Comparison of ENCODE assay signal across 9 cellular contexts in the genomic region with DNA sequence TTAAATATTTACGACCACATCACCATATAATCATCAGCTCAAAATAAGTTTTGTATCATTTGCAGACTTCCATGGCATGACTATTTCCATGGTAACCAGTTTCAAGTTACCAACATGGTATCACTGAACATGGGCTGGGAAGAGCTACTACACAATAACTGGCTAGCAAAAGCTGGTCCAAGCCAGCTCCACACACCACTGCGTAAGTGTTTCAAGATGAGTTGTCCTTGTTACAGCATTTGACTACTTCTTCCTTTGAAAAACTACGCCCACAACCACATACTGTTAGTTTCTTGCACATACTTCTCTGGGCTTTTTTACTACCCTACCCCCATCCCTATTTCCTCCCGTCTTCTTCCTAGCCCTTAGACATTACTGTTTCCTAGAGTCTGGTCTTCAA. TPM values are rescaled to one million over a fixed set of nuclear protein-coding genes. Genes with fewer than 3 reads are reported as not detected.
DNase-seq lines count a peak whose midpoint lies in the region; ATAC-seq and TF ChIP-seq lines count a peak whose summit lies in the region.
"Had no signal": no experiment of that assay in that cellular context is flagged by ENCODE, and none has a peak within 500 bp of the region (broad histone marks: within the 10 kb centered on the region; RNA-seq: fewer than 3 reads in every experiment).

No MANE protein-coding gene starts in this region.

- H3K4me1 Mint-ChIP-seq in activated naive CD8-positive, alpha-beta T cell (ENCODE audit: low read depth), result peaks cover 72% of the 10 kb centered on the region

- peaks cover 35% of the 10 kb centered on the region for H3K4me1 ChIP-seq in left ventricle myocardium inferior
- peaks cover 11 to 35% (median 15%) of the 10 kb centered on the region in 4 donors for H3K4me1 ChIP-seq in upper lobe of left lung
- peaks cover 21% of the 10 kb centered on the region for H3K4me1 ChIP-seq in suprapubic skin

- H3K36me3 ChIP-seq in left ventricle myocardium inferior, result peaks cover 87% of the 10 kb centered on the region
- peaks cover 14 to 95% (median 50%) of the 10 kb centered on the region in 4 donors for H3K36me3 ChIP-seq in upper lobe of left lung
- peaks cover 82% of the 10 kb centered on the region for H3K36me3 ChIP-seq in suprapubic skin

- WGBS in upper lobe of left lung, 2 donors, result 63 to 69% methylated on average over 4 of the region's 4 CpGs
- WGBS in suprapubic skin, result 86% methylated on average over 4 of the region's 4 CpGs

- H3K27ac Mint-ChIP-seq in activated naive CD8-positive, alpha-beta T cell, result peak overlapping the region; percentile 94

- TF ChIP-seq POLR2A in upper lobe of left lung (IDR thresholded peaks at IDR 0.05) (no peak), suprapubic skin (IDR thresholded peaks at IDR 0.05) (no peak)

- no peaks in the 10 kb centered on the region for H3K9me3 Mint-ChIP-seq in activated naive CD8-positive, alpha-beta T cell (ENCODE audit: low read depth)

- H3K27ac ChIP-seq in left ventricle myocardium inferior (replicated peaks), result no peak overlapping the region
- no peak overlapping the region for H3K27ac ChIP-seq in upper lobe of left lung
- H3K27ac ChIP-seq in suprapubic skin, result no peak overlapping the region

- DNase-seq in Right ventricle myocardium inferior (ENCODE audit: missing footprints), result no peak
- DNase-seq in left ventricle myocardium inferior, result no peak
- no peak for DNase-seq in upper lobe of left lung
- DNase-seq in suprapubic skin (ENCODE audit: low spot score in 2 of 2), result no peak
- no peak for DNase-seq in HUDEP-2 (lab: John Stamatoyannopoulos, UW; ENCODE audit: unreplicated experiment in 76 of 76)
- DNase-seq in NCI-H2196 (lab: John Stamatoyannopoulos, UW; ENCODE audit: unreplicated experiment), result no peak
- DNase-seq: DND-41 had no signal

- H3K4me3 ChIP-seq in left ventricle myocardium inferior (no peak overlapping the region), upper lobe of left lung (no peak overlapping the region), suprapubic skin (no peak overlapping the region)

- TF ChIP-seq EP300 in upper lobe of left lung (IDR thresholded peaks at IDR 0.05) (no peak), suprapubic skin (IDR thresholded peaks at IDR 0.05) (no peak)

- no peaks in the 10 kb centered on the region for H3K27me3 Mint-ChIP-seq in activated naive CD8-positive, alpha-beta T cell

- no peaks in the 10 kb centered on the region for H3K9me3 ChIP-seq in left ventricle myocardium inferior (replicated peaks)
- H3K9me3 ChIP-seq in upper lobe of left lung, result no peaks in the 10 kb centered on the region
- no peaks in the 10 kb centered on the region for H3K9me3 ChIP-seq in suprapubic skin

- peak; percentile 34 for ATAC-seq in Right ventricle myocardium inferior
- ATAC-seq in HG03097 (IDR thresholded peaks at IDR 0.05; ENCODE audit: low FRiP score, unreplicated experiment), result peak; percentile 91
- peak; percentile 40 to 69 for ATAC-seq in upper lobe of left lung (ENCODE audit: low FRiP score in 2 of 2)

- intact Hi-C loops in Right ventricle myocardium inferior (cut with DNase I), result no loop called here
- intact Hi-C loops in left ventricle myocardium inferior (cut with micrococcal nuclease), result no loop called here

- no peaks in the 10 kb centered on the region for H3K27me3 ChIP-seq in left ventricle myocardium inferior (ENCODE audit: low read depth)
- H3K27me3 ChIP-seq in upper lobe of left lung, result no peaks in the 10 kb centered on the region
- no peaks in the 10 kb centered on the region for H3K27me3 ChIP-seq in suprapubic skin

- no peak for TF ChIP-seq CTCF in left ventricle myocardium inferior (IDR thresholded peaks at IDR 0.05; ENCODE audit: borderline replicate concordance)
- no peak for TF ChIP-seq CTCF in upper lobe of left lung (IDR thresholded peaks at IDR 0.05)
- no peak for TF ChIP-seq CTCF in suprapubic skin (IDR thresholded peaks at IDR 0.05)

- peaks cover 30% of the 10 kb centered on the region for H3K36me3 Mint-ChIP-seq in activated naive CD8-positive, alpha-beta T cell

- peak overlapping the region; percentile 75 for H3K4me3 Mint-ChIP-seq in activated naive CD8-positive, alpha-beta T cell

RNA-seq across cellular contexts. Expression of gene CD164, which starts 8.5 kb away (rescaled TPM):
- 112 TPM for total RNA-seq in Right ventricle myocardium inferior
- 93.3 TPM for total RNA-seq in left ventricle myocardium inferior
- 100 to 1,000 TPM in 4 of 6 donors, 10 to 100 TPM in 2; 70.8 to 281 (median 218) TPM for total RNA-seq in upper lobe of left lung
- 100 to 1,000 TPM; 122 to 174 (median 139) TPM for total RNA-seq in suprapubic skin

Comparison
In these comparisons a context has a peak if more than half of its experiments do, and no peak if none do; other contexts are left out.
1. ATAC-seq: peak in every context shown above with its lines; median percentile 91 in HG03097; 54 in upper lobe of left lung; 34 in Right ventricle myocardium inferior.